ENCODE assay signal across 11 cellular contexts in genomic region chr2:35978218-35978617, GRCh38.
DNase-seq lines count a peak whose midpoint lies in the region; ATAC-seq and TF ChIP-seq lines count a peak whose summit lies in the region.
"Had no signal": no experiment of that assay in that cellular context is flagged by ENCODE, and none has a peak within 500 bp of the region (broad histone marks: within the 10 kb centered on the region; RNA-seq: fewer than 3 reads in every experiment).

No MANE protein-coding gene starts in this region.

- no peaks in the 10 kb centered on the region for H3K9me3 Mint-ChIP-seq in CD8-positive, alpha-beta memory T cell

- no peak for TF ChIP-seq POLR2A in adrenal gland (IDR thresholded peaks at IDR 0.05)

- intact Hi-C loops in posterior cingulate gyrus (cut with DNase I) (loop anchor here (10.0 kb wide), 1 partner anchor 347 kb away; no protein-coding TSS in a partner anchor), adrenal gland (cut with DNase I) (no loop called here)

- POLR2A ChIA-PET in CD8-positive, alpha-beta memory T cell (lab: Charles Lee) = interaction anchor here (0.6 kb wide), 1 partner anchor 82 kb away, joined by 3 read pairs; no protein-coding TSS in a partner anchor

- WGBS in adrenal gland, 4 donors = 73 to 86% (median 80%) methylated on average over 1 of the region's 1 CpG

- no peaks in the 10 kb centered on the region for H3K27me3 ChIP-seq in CD8-positive, alpha-beta memory T cell (ENCODE audit: insufficient read depth, low read length, poor library complexity, severe bottlenecking)
- no peaks in the 10 kb centered on the region for H3K27me3 ChIP-seq in adrenal gland
- H3K27me3 ChIP-seq: heart left ventricle had no signal

- H3K4me1 ChIP-seq in CD8-positive, alpha-beta memory T cell (ENCODE audit: insufficient read depth, low read length) = peaks cover 6% of the 10 kb centered on the region
- peaks cover 4 to 5% of the 10 kb centered on the region in 2 donors for H3K4me1 ChIP-seq in adrenal gland (replicated peaks in 1 of 2)

- peak overlapping the region in 4 of 7 donors; percentile 5 to 48 (median 35) for H3K4me3 Mint-ChIP-seq in CD8-positive, alpha-beta memory T cell

- peak; percentile 91 for ATAC-seq in HG02642 (IDR thresholded peaks at IDR 0.05; ENCODE audit: poor library complexity, unreplicated experiment)
- peak; percentile 98 for ATAC-seq in HG03460 (IDR thresholded peaks at IDR 0.05; ENCODE audit: unreplicated experiment)
- ATAC-seq: heart left ventricle had no signal

- TF ChIP-seq CTCF in adrenal gland (IDR thresholded peaks at IDR 0.05) = no peak

- DNase-seq in CD8-positive, alpha-beta memory T cell = no peak
- DNase-seq in GM19238 (ENCODE audit: insufficient read length, low spot score) (peak; percentile 5), NCI-H524 (lab: John Stamatoyannopoulos, UW) (no peak), Ammon's horn (ENCODE audit: low spot score) (no peak), posterior cingulate gyrus (no peak), adrenal gland (no peak)
- DNase-seq: activated naive CD4-positive, alpha-beta T cell; heart left ventricle; T-helper 9 cell had no signal

- CTCF ChIA-PET in CD8-positive, alpha-beta memory T cell (lab: Charles Lee) = no interaction called here

- no peaks in the 10 kb centered on the region for H3K36me3 ChIP-seq in CD8-positive, alpha-beta memory T cell (ENCODE audit: insufficient read depth, low read length)
- H3K36me3 ChIP-seq in adrenal gland (replicated peaks in 1 of 2) = no peaks in the 10 kb centered on the region
- H3K36me3 ChIP-seq: heart left ventricle had no signal

- peaks cover 0 to 2% of the 10 kb centered on the region in 2 donors for H3K27me3 Mint-ChIP-seq in CD8-positive, alpha-beta memory T cell

- no peaks in the 10 kb centered on the region for H3K36me3 Mint-ChIP-seq in CD8-positive, alpha-beta memory T cell

- H3K27ac Mint-ChIP-seq in CD8-positive, alpha-beta memory T cell = no peak overlapping the region

- H3K4me3 ChIP-seq in CD8-positive, alpha-beta memory T cell (ENCODE audit: low read length) = no peak overlapping the region
- no peak overlapping the region for H3K4me3 ChIP-seq in adrenal gland

- H3K4me1 Mint-ChIP-seq in CD8-positive, alpha-beta memory T cell = peaks cover 6 to 10% (median 7%) of the 10 kb centered on the region in 3 donors

- no peak overlapping the region for H3K27ac ChIP-seq in CD8-positive, alpha-beta memory T cell (ENCODE audit: low read depth, low read length)
- H3K27ac ChIP-seq in adrenal gland = no peak overlapping the region

- no peaks in the 10 kb centered on the region for H3K9me3 ChIP-seq in CD8-positive, alpha-beta memory T cell (ENCODE audit: low read length)
- H3K9me3 ChIP-seq in adrenal gland (replicated peaks in 1 of 3) = no peaks in the 10 kb centered on the region
- H3K9me3 ChIP-seq: heart left ventricle had no signal
